ENCODE assay signal across 18 cellular contexts in the genomic region with DNA sequence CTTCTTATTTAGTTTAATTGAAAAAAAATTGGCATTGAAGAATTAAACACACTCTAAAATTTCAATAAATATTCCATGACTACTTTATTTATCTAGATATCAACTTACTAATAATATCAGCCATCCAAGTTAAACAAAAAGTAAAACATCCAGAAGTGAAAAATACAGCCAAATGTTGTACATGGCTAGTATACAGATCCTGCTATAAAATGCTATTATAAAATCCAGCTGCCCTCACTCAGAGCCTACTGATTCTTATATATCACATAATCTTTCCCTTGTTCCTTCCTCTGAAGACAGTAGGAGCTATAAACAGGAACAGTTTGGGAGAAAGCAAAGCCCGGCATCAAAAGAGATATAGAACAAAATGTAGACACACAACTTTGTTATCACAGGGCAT.
"Had no signal": no experiment of that assay in that cellular context is flagged by ENCODE, and none has a peak within 500 bp of the region (broad histone marks: within the 10 kb centered on the region; RNA-seq: fewer than 3 reads in every experiment).

No MANE protein-coding gene starts in this region.

- H3K36me3 ChIP-seq: SJCRH30 had no signal

- ATAC-seq: Panc1, Right ventricle myocardium inferior had no signal

- H3K4me3 ChIP-seq: SJCRH30 had no signal

- H3K9me3 ChIP-seq: SJCRH30 had no signal

- H3K27me3 ChIP-seq: SJCRH30 had no signal

- DNase-seq: Karpas-422, KG1, MM.1S, NCI-H1092 treated with DMSO at 0.1 percent for 48 hours, NCI-H1436, NCI-H187, NCI-H2029, NCI-H2081 treated with DMSO at 0.1 percent for 48 hours, NCI-H2171, NCI-H226, NCI-H446, NCI-H510A, NCI-H524 treated with DMSO at 0.1 percent for 48 hours, NCI-H748 treated with DMSO at 0.1 percent for 48 hours, SHP77 treated with DMSO at 0.1 percent for 48 hours, SJCRH30 had no signal
